18 cellular contexts compared by ENCODE assay signal in the genomic region with DNA sequence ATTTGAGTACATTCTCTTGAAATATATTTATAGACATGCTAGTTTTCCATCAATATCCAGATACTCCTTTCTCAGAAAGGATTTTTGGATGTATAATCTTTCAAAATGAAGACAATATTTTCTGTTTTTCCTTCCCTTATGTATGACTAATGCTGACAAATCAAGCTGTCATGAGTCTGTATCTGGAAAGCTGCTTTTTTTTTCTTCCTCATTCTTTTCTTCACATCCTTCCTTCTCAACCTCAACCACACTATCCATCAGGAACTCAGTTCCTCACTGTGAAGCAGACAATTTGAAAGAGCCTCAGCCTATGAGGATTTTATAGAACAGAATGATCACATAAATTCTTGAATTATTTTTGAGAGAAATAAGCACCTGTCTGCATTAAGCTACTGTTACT.
"Had no signal": no experiment of that assay in that cellular context is flagged by ENCODE, and none has a peak within 500 bp of the region (broad histone marks: within the 10 kb centered on the region; RNA-seq: fewer than 3 reads in every experiment).

No MANE protein-coding gene starts in this region.

- FAIRE-seq: kidney had no signal

- ATAC-seq: activated CD4-positive, CD25-positive, alpha-beta regulatory T cell treated with anti-CD3 and anti-CD28 coated beads, Interleukin-2, amount 50 U/mL, for 24 hours; stimulated activated memory B cell treated with anti-CD40 and anti-IgM and Interleukin-4, amounts not matched to agents 10 μg/mL and 1 μg/mL and 100 μg/mL, for 72 hours; upper lobe of right lung had no signal

- H3K27ac ChIP-seq: left ventricle myocardium inferior, spleen, thoracic aorta, upper lobe of right lung had no signal

- DNase-seq: activated CD4-positive, alpha-beta T cell treated with anti-CD3 and anti-CD28 coated beads, Interleukin-2, amount 50 U/mL, for 1 hour; activated CD8-positive, alpha-beta memory T cell treated with anti-CD3 and anti-CD28 coated beads for 24 hours; activated CD8-positive, alpha-beta memory T cell treated with anti-CD3 and anti-CD28 coated beads, Interleukin-2, amount 50 U/mL, for 48 hours; activated naive CD8-positive, alpha-beta T cell treated with anti-CD3 and anti-CD28 coated beads for 36 hours; amygdala; effector CD8-positive, alpha-beta T cell; foreskin fibroblast; glutamatergic neuron; hypothalamus; kidney; left ventricle myocardium inferior; retina; spleen; stimulated activated CD4-positive, alpha-beta T cell treated with anti-CD3 and anti-CD28 coated beads, Interleukin-4, amount 100 ng/mL, for 4 hours; upper lobe of right lung had no signal
